Comparison of ENCODE assay signal across 8 cellular contexts in genomic region chr1:75134939-75135828, GRCh38. TPM values are rescaled to one million over a fixed set of nuclear protein-coding genes. Genes with fewer than 3 reads are reported as not detected.
DNase-seq lines count a peak whose midpoint lies in the region; ATAC-seq, FAIRE-seq and TF ChIP-seq lines count a peak whose summit lies in the region.

No MANE protein-coding gene starts in this region.

- no peaks in the 10 kb centered on the region for H3K9me1 ChIP-seq in keratinocyte (ENCODE audit: control insufficient read depth, extremely low read depth, insufficient read depth, low read length)

- H3K27me3 ChIP-seq in keratinocyte (ENCODE audit: control insufficient read depth, extremely low read depth, insufficient read depth, low read length) (peaks cover 77% of the 10 kb centered on the region), tibial artery (peaks cover 5 to 86% of the 10 kb centered on the region in 2 donors)

- peak overlapping the region; percentile 22 for H2AFZ ChIP-seq in keratinocyte (ENCODE audit: control insufficient read depth, low read length)

- no peak for FAIRE-seq in keratinocyte (lab: Jason Lieb, UNC)

- no peaks in the 10 kb centered on the region for H3K79me2 ChIP-seq in keratinocyte (ENCODE audit: control insufficient read depth, insufficient read depth, low read length)

- H3K27ac ChIP-seq in keratinocyte (ENCODE audit: control insufficient read depth, insufficient read depth, low read length): no peak overlapping the region
- no peak overlapping the region for H3K27ac ChIP-seq in tibial artery

- TF ChIP-seq CTCF in activated CD8-positive, alpha-beta T cell treated with anti-CD3 and anti-CD28 coated beads for 36 hours (IDR thresholded peaks at IDR 0.05): no peak
- no peak for TF ChIP-seq CTCF in keratinocyte (optimal IDR thresholded peaks at IDR 0.05 in 1 of 3, IDR thresholded peaks at IDR 0.05 in 1 of 3, conservative IDR thresholded peaks at IDR 0.05 in 1 of 3; ENCODE audit: extremely low read depth in 1 of 3, insufficient read depth in 2 of 3, low read length in 3 of 3)
- TF ChIP-seq CTCF in tibial artery (IDR thresholded peaks at IDR 0.05): no peak

- no peaks in the 10 kb centered on the region for H3K36me3 ChIP-seq in keratinocyte (ENCODE audit: control insufficient read depth in 2 of 2, extremely low read depth in 1 of 2, insufficient read depth in 2 of 2, low read length in 2 of 2)
- H3K36me3 ChIP-seq in tibial artery: no peaks in the 10 kb centered on the region

- H3K27me3 Mint-ChIP-seq in activated naive CD4-positive, alpha-beta T cell treated with anti-CD3 and anti-CD28 coated beads for 36 hours (ENCODE audit: low read depth): peaks cover 71% of the 10 kb centered on the region
- peaks cover 78% of the 10 kb centered on the region for H3K27me3 Mint-ChIP-seq in activated CD8-positive, alpha-beta T cell treated with anti-CD3 and anti-CD28 coated beads for 36 hours

- no peaks in the 10 kb centered on the region for H3K9me3 ChIP-seq in keratinocyte (ENCODE audit: control insufficient read depth, low read depth, low read length)
- no peaks in the 10 kb centered on the region for H3K9me3 ChIP-seq in tibial artery

- H3K4me3 Mint-ChIP-seq in activated naive CD4-positive, alpha-beta T cell treated with anti-CD3 and anti-CD28 coated beads for 36 hours: peak overlapping the region; percentile 69
- H3K4me3 Mint-ChIP-seq in activated CD8-positive, alpha-beta T cell treated with anti-CD3 and anti-CD28 coated beads for 36 hours: peak overlapping the region; percentile 43

- no peak overlapping the region for H3K9ac ChIP-seq in keratinocyte (ENCODE audit: control insufficient read depth, extremely low read depth, insufficient read depth, low read length)

- peak; percentile 27 for ATAC-seq in activated CD8-positive, alpha-beta T cell treated with anti-CD3 and anti-CD28 coated beads for 36 hours
- ATAC-seq in GM21723 (IDR thresholded peaks at IDR 0.05; ENCODE audit: unreplicated experiment) (no peak), HG02938 (IDR thresholded peaks at IDR 0.05; ENCODE audit: unreplicated experiment) (no peak)

- CTCF ChIA-PET in activated naive CD4-positive, alpha-beta T cell treated with anti-CD3 and anti-CD28 coated beads for 36 hours (lab: Charles Lee): no interaction called here
- CTCF ChIA-PET in activated CD8-positive, alpha-beta T cell treated with anti-CD3 and anti-CD28 coated beads for 36 hours (lab: Charles Lee): interaction anchor here (0.8 kb wide), 1 partner anchor 9 kb away, joined by 3 read pairs; no protein-coding TSS in a partner anchor

- no peak overlapping the region for H3K27ac Mint-ChIP-seq in activated naive CD4-positive, alpha-beta T cell treated with anti-CD3 and anti-CD28 coated beads for 36 hours
- no peak overlapping the region for H3K27ac Mint-ChIP-seq in activated CD8-positive, alpha-beta T cell treated with anti-CD3 and anti-CD28 coated beads for 36 hours

- peak; percentile 39 for DNase-seq in activated naive CD4-positive, alpha-beta T cell treated with anti-CD3 and anti-CD28 coated beads for 36 hours
- no peak for DNase-seq in activated naive CD4-positive, alpha-beta T cell treated with anti-CD3 and anti-CD28 coated beads, Interleukin-2, amount 50 U/mL, for 16 hours
- DNase-seq in activated CD8-positive, alpha-beta T cell treated with anti-CD3 and anti-CD28 coated beads for 36 hours: peak; percentile 39
- DNase-seq in keratinocyte (ENCODE audit: low read depth, low spot score): no peak
- DNase-seq in tibial artery: no peak
- DNase-seq in NCI-H1694 (lab: John Stamatoyannopoulos, UW): no peak

- no peaks in the 10 kb centered on the region for H3K9me3 Mint-ChIP-seq in activated naive CD4-positive, alpha-beta T cell treated with anti-CD3 and anti-CD28 coated beads for 36 hours
- H3K9me3 Mint-ChIP-seq in activated CD8-positive, alpha-beta T cell treated with anti-CD3 and anti-CD28 coated beads for 36 hours: peaks cover 2% of the 10 kb centered on the region

- peaks cover 2% of the 10 kb centered on the region for H3K36me3 Mint-ChIP-seq in activated naive CD4-positive, alpha-beta T cell treated with anti-CD3 and anti-CD28 coated beads for 36 hours (ENCODE audit: low read depth)
- H3K36me3 Mint-ChIP-seq in activated CD8-positive, alpha-beta T cell treated with anti-CD3 and anti-CD28 coated beads for 36 hours (ENCODE audit: low read depth): no peaks in the 10 kb centered on the region

- POLR2A ChIA-PET in activated CD8-positive, alpha-beta T cell treated with anti-CD3 and anti-CD28 coated beads for 36 hours (lab: Charles Lee): no interaction called here

- peak overlapping the region in 2 of 3 experiments; percentile 27 to 32 for H3K4me3 ChIP-seq in keratinocyte (ENCODE audit: control insufficient read depth in 2 of 3, extremely low read depth in 1 of 3, insufficient read depth in 2 of 3, low read depth in 1 of 3, low read length in 3 of 3)
- H3K4me3 ChIP-seq in tibial artery: peak overlapping the region; percentile 7 to 38

- H4K20me1 ChIP-seq in keratinocyte (ENCODE audit: control insufficient read depth, extremely low read depth, insufficient read depth, low read length): peaks cover 3% of the 10 kb centered on the region

- peak overlapping the region; percentile 56 for H3K4me2 ChIP-seq in keratinocyte (ENCODE audit: control insufficient read depth, extremely low read depth, insufficient read depth, low read depth, low read length)

- H3K4me1 ChIP-seq in keratinocyte (ENCODE audit: control insufficient read depth, extremely low read depth, insufficient read depth, low read length) (peaks cover 5% of the 10 kb centered on the region), tibial artery (peaks cover 0 to 33% (median 23%) of the 10 kb centered on the region in 4 donors)

- intact Hi-C loops in activated naive CD4-positive, alpha-beta T cell treated with anti-CD3 and anti-CD28 coated beads for 36 hours (cut with micrococcal nuclease): loop anchor here (5.0 to 10.0 kb wide), 2 partner anchors 363 to 480 kb away; partner anchors contain the start of gene SLC44A5
- intact Hi-C loops in activated CD8-positive, alpha-beta T cell treated with anti-CD3 and anti-CD28 coated beads for 36 hours (cut with micrococcal nuclease): no loop called here
- intact Hi-C loops in tibial artery (cut with DNase I; ENCODE audit: low total_unique reads): no loop called here

- H3K4me1 Mint-ChIP-seq in activated naive CD4-positive, alpha-beta T cell treated with anti-CD3 and anti-CD28 coated beads for 36 hours (ENCODE audit: low read depth): peaks cover 23% of the 10 kb centered on the region
- H3K4me1 Mint-ChIP-seq in activated CD8-positive, alpha-beta T cell treated with anti-CD3 and anti-CD28 coated beads for 36 hours (ENCODE audit: low read depth): peaks cover 11% of the 10 kb centered on the region

- dilution Hi-C loops in keratinocyte (cut with MboI; ENCODE audit: extremely low pct_ligation_motif_present, low sequenced_read_pairs): no loop called here

RNA-seq across cellular contexts. Expression of gene LHX8, which starts 1.0 kb away (rescaled TPM):
- total RNA-seq in activated naive CD4-positive, alpha-beta T cell treated with anti-CD3 and anti-CD28 coated beads for 36 hours: not detected
- total RNA-seq in activated CD8-positive, alpha-beta T cell treated with anti-CD3 and anti-CD28 coated beads for 36 hours: not detected
- not detected in 3 replicates for polyA plus RNA-seq in keratinocyte
- not detected for polyA plus RNA-seq in keratinocyte (2011; ENCODE audit: low read depth)
- polyA plus RNA-seq in keratinocyte (2011; cell fraction: cytosol; rRNA removed): not detected in 2 replicates
- not detected in 2 replicates for polyA plus RNA-seq in keratinocyte (2011; cell fraction: nucleus; rRNA removed)
- polyA plus RNA-seq in keratinocyte (2012; ENCODE audit: low replicate concordance): not detected in 2 replicates
- polyA minus RNA-seq in keratinocyte: not detected in 3 replicates
- polyA minus RNA-seq in keratinocyte (2011; cell fraction: cytosol; rRNA and poly(A)+ RNA removed): not detected
- not detected in 2 replicates for polyA minus RNA-seq in keratinocyte (2011; cell fraction: nucleus; rRNA and poly(A)+ RNA removed)

Comparison
In these comparisons a context has a peak if more than half of its experiments do, and no peak if none do; other contexts are left out.
1. DNase-seq: peak in activated naive CD4-positive, alpha-beta T cell treated with anti-CD3 and anti-CD28 coated beads for 36 hours (single experiment) and activated CD8-positive, alpha-beta T cell treated with anti-CD3 and anti-CD28 coated beads for 36 hours (single experiment); none in activated naive CD4-positive, alpha-beta T cell treated with anti-CD3 and anti-CD28 coated beads, Interleukin-2, amount 50 U/mL, for 16 hours (single experiment), keratinocyte (single experiment), tibial artery (0 of 2) and NCI-H1694 (single experiment).